ENCODE assay signal across 9 cellular contexts in genomic region chr17:75777243-75777922, GRCh38. TPM values are rescaled to one million over a fixed set of nuclear protein-coding genes. Genes with fewer than 3 reads are reported as not detected.
A peak's percentile ranks its signal among the peaks of the same experiment; 100 is the strongest.
DNase-seq lines count a peak whose midpoint lies in the region; ATAC-seq and TF ChIP-seq lines count a peak whose summit lies in the region.
"Had no signal": no experiment of that assay in that cellular context is flagged by ENCODE, and none has a peak within 500 bp of the region (broad histone marks: within the 10 kb centered on the region; RNA-seq: fewer than 3 reads in every experiment).

No MANE protein-coding gene starts in this region.

- H3K27ac Mint-ChIP-seq in activated CD4-positive, alpha-beta T cell treated with anti-CD3 and anti-CD28 coated beads, Interleukin-2, amount 10 ng/mL, durations not matched to agents 24 days and 14 days: peak overlapping the region; percentile 84
- peak overlapping the region; percentile 85 for H3K27ac Mint-ChIP-seq in activated naive CD8-positive, alpha-beta T cell treated with anti-CD3 and anti-CD28 coated beads, Interleukin-2, amount 50 U/mL, for 24 hours

- peaks cover 4% of the 10 kb centered on the region for H3K27me3 Mint-ChIP-seq in activated CD4-positive, alpha-beta T cell treated with anti-CD3 and anti-CD28 coated beads, Interleukin-2, amount 10 ng/mL, durations not matched to agents 24 days and 14 days
- no peaks in the 10 kb centered on the region for H3K27me3 Mint-ChIP-seq in activated naive CD8-positive, alpha-beta T cell treated with anti-CD3 and anti-CD28 coated beads, Interleukin-2, amount 50 U/mL, for 24 hours

- H3K9me3 Mint-ChIP-seq in activated CD4-positive, alpha-beta T cell treated with anti-CD3 and anti-CD28 coated beads, Interleukin-2, amount 10 ng/mL, durations not matched to agents 24 days and 14 days: no peaks in the 10 kb centered on the region
- no peaks in the 10 kb centered on the region for H3K9me3 Mint-ChIP-seq in activated naive CD8-positive, alpha-beta T cell treated with anti-CD3 and anti-CD28 coated beads, Interleukin-2, amount 50 U/mL, for 24 hours

- H3K9me3 ChIP-seq in suprapubic skin (no peaks in the 10 kb centered on the region), aorta (ENCODE audit: control insufficient read depth, low read length) (no peaks in the 10 kb centered on the region)

- H3K36me3 Mint-ChIP-seq in activated CD4-positive, alpha-beta T cell treated with anti-CD3 and anti-CD28 coated beads, Interleukin-2, amount 10 ng/mL, durations not matched to agents 24 days and 14 days (ENCODE audit: low read depth): peaks cover 42% of the 10 kb centered on the region
- peaks cover 37% of the 10 kb centered on the region for H3K36me3 Mint-ChIP-seq in activated naive CD8-positive, alpha-beta T cell treated with anti-CD3 and anti-CD28 coated beads, Interleukin-2, amount 50 U/mL, for 24 hours (ENCODE audit: low read depth)

- H3K27me3 ChIP-seq in suprapubic skin: no peaks in the 10 kb centered on the region
- H3K27me3 ChIP-seq in aorta (ENCODE audit: control insufficient read depth in 1 of 2, insufficient read depth in 2 of 2, low read length in 1 of 2): peaks cover 0 to 2% of the 10 kb centered on the region in 2 donors

- peak overlapping the region; percentile 87 for H3K4me3 Mint-ChIP-seq in activated CD4-positive, alpha-beta T cell treated with anti-CD3 and anti-CD28 coated beads, Interleukin-2, amount 10 ng/mL, durations not matched to agents 24 days and 14 days
- peak overlapping the region; percentile 96 for H3K4me3 Mint-ChIP-seq in activated naive CD8-positive, alpha-beta T cell treated with anti-CD3 and anti-CD28 coated beads, Interleukin-2, amount 50 U/mL, for 24 hours

- no peak for ATAC-seq in activated naive CD8-positive, alpha-beta T cell treated with anti-CD3 and anti-CD28 coated beads, Interleukin-2, amount 50 U/mL, for 24 hours
- no peak for ATAC-seq in HG02763 (IDR thresholded peaks at IDR 0.05; ENCODE audit: unreplicated experiment)
- no peak for ATAC-seq in aorta (ENCODE audit: low FRiP score)

- TF ChIP-seq CTCF in suprapubic skin (IDR thresholded peaks at IDR 0.05): no peak

- H3K4me1 ChIP-seq in suprapubic skin (peaks cover 41% of the 10 kb centered on the region), aorta (ENCODE audit: control insufficient read depth in 1 of 2, insufficient read depth in 2 of 2, low read length in 2 of 2) (no peaks in the 10 kb centered on the region)

- peak; percentile 61 for DNase-seq in activated CD4-positive, alpha-beta T cell treated with anti-CD3 and anti-CD28 coated beads, Interleukin-2, amount 10 ng/mL, durations not matched to agents 24 days and 14 days
- no peak for DNase-seq in activated CD4-positive, alpha-beta T cell treated with anti-CD3 and anti-CD28 coated beads for 48 hours
- DNase-seq in activated naive CD8-positive, alpha-beta T cell treated with anti-CD3 and anti-CD28 coated beads, Interleukin-2, amount 50 U/mL, for 24 hours: no peak
- peak; percentile 55 for DNase-seq in left kidney (ENCODE audit: low read depth, low spot score)
- DNase-seq in suprapubic skin (ENCODE audit: low spot score in 2 of 2): peak; percentile 37 to 42
- no peak for DNase-seq in NCI-H1436 treated with DMSO at 0.1 percent for 48 hours (lab: John Stamatoyannopoulos, UW)
- DNase-seq in aorta: no peak
- DNase-seq: C1 segment of cervical spinal cord had no signal

- intact Hi-C loops in activated CD4-positive, alpha-beta T cell treated with anti-CD3 and anti-CD28 coated beads, Interleukin-2, amount 10 ng/mL, durations not matched to agents 24 days and 14 days (cut with micrococcal nuclease): loop anchor here (5.0 kb wide), 2 partner anchors 50 to 120 kb away; partner anchors contain the start of gene TRIM65
- intact Hi-C loops in aorta (cut with DNase I): loop anchor here in 1 of 2 donors (5.0 kb wide), 1 partner anchor 100 kb away; the partner anchor contains the start of gene TRIM47

- H3K27ac ChIP-seq in suprapubic skin: peak overlapping the region; percentile 23
- no peak overlapping the region for H3K27ac ChIP-seq in aorta (ENCODE audit: low read depth in 1 of 2, low read length in 2 of 2)

- 4% methylated on average over 2 of the region's 2 CpGs for WGBS in suprapubic skin
- WGBS in aorta, 2 donors: 0 to 1% methylated on average over 2 of the region's 2 CpGs

- H3K36me3 ChIP-seq in suprapubic skin: peaks cover 35% of the 10 kb centered on the region
- H3K36me3 ChIP-seq in aorta (ENCODE audit: control insufficient read depth in 1 of 2, insufficient read depth in 2 of 2, low read length in 1 of 2): peaks cover 0 to 2% of the 10 kb centered on the region in 2 donors

- peaks cover 33% of the 10 kb centered on the region for H3K4me1 Mint-ChIP-seq in activated CD4-positive, alpha-beta T cell treated with anti-CD3 and anti-CD28 coated beads, Interleukin-2, amount 10 ng/mL, durations not matched to agents 24 days and 14 days
- peaks cover 42% of the 10 kb centered on the region for H3K4me1 Mint-ChIP-seq in activated naive CD8-positive, alpha-beta T cell treated with anti-CD3 and anti-CD28 coated beads, Interleukin-2, amount 50 U/mL, for 24 hours

- H3K4me3 ChIP-seq in suprapubic skin (peak overlapping the region; percentile 90), aorta (ENCODE audit: low read length in 2 of 2) (peak overlapping the region in 1 of 2 donors; percentile 93)

- TF ChIP-seq EP300 in suprapubic skin (IDR thresholded peaks at IDR 0.05): no peak

- no peak for TF ChIP-seq POLR2A in suprapubic skin (IDR thresholded peaks at IDR 0.05)

RNA-seq across cellular contexts. Expression of gene UNK, which starts 7.2 kb away (rescaled TPM):
- 28.9 and 30.0 TPM in 2 replicates for total RNA-seq in activated CD4-positive, alpha-beta T cell treated with anti-CD3 and anti-CD28 coated beads, Interleukin-2, amount 10 ng/mL, durations not matched to agents 24 days and 14 days
- total RNA-seq in suprapubic skin: 10 to 100 TPM; 27.8 to 68.2 (median 31.9) TPM
- total RNA-seq in aorta: 10 to 100 TPM; 28.9 to 34.1 TPM
- polyA plus RNA-seq in aorta: 10 to 100 TPM in 1 of 2 donors, 1 to 10 TPM in 1; 8.8 to 21.7 TPM

RNA-seq across cellular contexts. Expression of gene GALK1, which starts 12.4 kb away (rescaled TPM):
- total RNA-seq in activated CD4-positive, alpha-beta T cell treated with anti-CD3 and anti-CD28 coated beads, Interleukin-2, amount 10 ng/mL, durations not matched to agents 24 days and 14 days: 53.3 and 54.7 TPM in 2 replicates
- total RNA-seq in suprapubic skin (10 to 100 TPM; 15.2 to 34.9 (median 22.9) TPM), aorta (10 to 100 TPM; 16.8 to 27.1 TPM)
- polyA plus RNA-seq in aorta: 10 to 100 TPM; 16.9 to 44.8 TPM

RNA-seq across cellular contexts. Expression of gene ITGB4, which starts 56.1 kb away (rescaled TPM):
- 0.71 and 1.8 TPM in 2 replicates for total RNA-seq in activated CD4-positive, alpha-beta T cell treated with anti-CD3 and anti-CD28 coated beads, Interleukin-2, amount 10 ng/mL, durations not matched to agents 24 days and 14 days
- total RNA-seq in suprapubic skin (100 to 1,000 TPM; 382 to 583 (median 474) TPM), aorta (10 to 100 TPM; 40.3 to 69.5 TPM)
- 10 to 100 TPM in 1 of 2 donors, 1 to 10 TPM in 1; 7.5 to 13.9 TPM for polyA plus RNA-seq in aorta

Comparison
In these comparisons a context has a peak if more than half of its experiments do, and no peak if none do; other contexts are left out.
1. DNase-seq: peak in activated CD4-positive, alpha-beta T cell treated with anti-CD3 and anti-CD28 coated beads, Interleukin-2, amount 10 ng/mL, durations not matched to agents 24 days and 14 days (single experiment), left kidney (single experiment) and suprapubic skin (2 of 2); none in activated CD4-positive, alpha-beta T cell treated with anti-CD3 and anti-CD28 coated beads for 48 hours (single experiment), activated naive CD8-positive, alpha-beta T cell treated with anti-CD3 and anti-CD28 coated beads, Interleukin-2, amount 50 U/mL, for 24 hours (single experiment), NCI-H1436 treated with DMSO at 0.1 percent for 48 hours (single experiment) and aorta (0 of 2).
2. RNA of gene ITGB4, which starts 56.1 kb away (total RNA-seq): 382 to 583 TPM in suprapubic skin and 40.3 to 69.5 TPM in aorta; 0.71 to 1.8 TPM in activated CD4-positive, alpha-beta T cell treated with anti-CD3 and anti-CD28 coated beads, Interleukin-2, amount 10 ng/mL, durations not matched to agents 24 days and 14 days; every median in the first group is over 10 times any median in the second.